In genomic region chr15:64842986-64843561, GRCh38 we compare ENCODE assay signal across 8 cellular contexts. TPM values are rescaled to one million over a fixed set of nuclear protein-coding genes. Genes with fewer than 3 reads are reported as not detected.
A peak's percentile ranks its signal among the peaks of the same experiment; 100 is the strongest.
DNase-seq lines count a peak whose midpoint lies in the region; ATAC-seq and TF ChIP-seq lines count a peak whose summit lies in the region.

No MANE protein-coding gene starts in this region.

- TF ChIP-seq CTCF in GM12865 (IDR thresholded peaks at IDR 0.05; ENCODE audit: insufficient read depth, low read depth, low read length, missing control alignments) (no peak), PC-3 (conservative IDR thresholded peaks at IDR 0.05; ENCODE audit: low read depth, low read length) (no peak), choroid plexus epithelial cell (conservative IDR thresholded peaks at IDR 0.05; ENCODE audit: low read depth, low read length) (no peak), uterus (IDR thresholded peaks at IDR 0.05) (no peak)

- WGBS in mesenchymal stem cell, result 36% methylated on average over 5 of the region's 7 CpGs

- no peak overlapping the region for H2BK15ac ChIP-seq in mesenchymal stem cell (ENCODE audit: low read depth, poor library complexity, severe bottlenecking)

- H3K4me1 ChIP-seq in PC-3 (ENCODE audit: insufficient read depth, low read length), result peaks cover 13% of the 10 kb centered on the region; the same call in 1 of the 2 replicates
- peaks cover 40% of the 10 kb centered on the region for H3K4me1 ChIP-seq in mesenchymal stem cell (ENCODE audit: control insufficient read depth, insufficient read depth, low read depth, low read length)
- H3K4me1 ChIP-seq in uterus, result peaks cover 6 to 13% of the 10 kb centered on the region in 2 donors

- peaks cover 21% of the 10 kb centered on the region for H3K79me1 ChIP-seq in mesenchymal stem cell (replicated peaks; ENCODE audit: low read length, poor library complexity, severe bottlenecking)

- no peaks in the 10 kb centered on the region for H3F3A ChIP-seq in PC-3 (ENCODE audit: low read length, unreplicated experiment)

- H3K4me3 ChIP-seq in GM12865 (ENCODE audit: low read depth, low read length), result peak overlapping the region; percentile 93
- H3K4me3 ChIP-seq in PC-3 (ENCODE audit: low read length), result peak overlapping the region; percentile 85
- H3K4me3 ChIP-seq in choroid plexus epithelial cell (ENCODE audit: low read depth, low read length), result peak overlapping the region; percentile 92
- H3K4me3 ChIP-seq in mesenchymal stem cell (ENCODE audit: insufficient read depth in 1 of 2, low read depth in 1 of 2, low read length in 2 of 2), result peak overlapping the region; percentile 40 to 99
- H3K4me3 ChIP-seq in uterus, result peak overlapping the region; percentile 63 to 87

- H3K14ac ChIP-seq in mesenchymal stem cell (ENCODE audit: low read length in 2 of 2), result peak overlapping the region in 1 of 2 experiments; percentile 44

- CTCF ChIA-PET in PC-3 (lab: Charles Lee), result no interaction called here

- peak overlapping the region in 1 of 2 experiments; percentile 42 for H3K4ac ChIP-seq in mesenchymal stem cell (ENCODE audit: low read depth in 1 of 2, low read length in 2 of 2)

- peak; percentile 6; the same call in 1 of the 2 replicates for ATAC-seq in PC-3
- ATAC-seq in GM19035 (IDR thresholded peaks at IDR 0.05; ENCODE audit: unreplicated experiment), result no peak

- H2AK5ac ChIP-seq in mesenchymal stem cell (ENCODE audit: low read length, severe bottlenecking), result no peak overlapping the region

- H3K27ac ChIP-seq in PC-3 (ENCODE audit: low read length) (no peak overlapping the region), mesenchymal stem cell (ENCODE audit: low read length, poor library complexity, severe bottlenecking) (peak overlapping the region; percentile 6), uterus (peak overlapping the region; percentile 81 to 94)

- no peak overlapping the region for H2AFZ ChIP-seq in PC-3 (ENCODE audit: low read length)
- H2AFZ ChIP-seq in mesenchymal stem cell (ENCODE audit: low read depth, low read length), result no peak overlapping the region

- TF ChIP-seq POLR2A in uterus (IDR thresholded peaks at IDR 0.05), result no peak

- H3K9ac ChIP-seq in PC-3 (ENCODE audit: low read length), result no peak overlapping the region
- peak overlapping the region; percentile 95 for H3K9ac ChIP-seq in mesenchymal stem cell (ENCODE audit: low read length)

- H4K91ac ChIP-seq in mesenchymal stem cell (ENCODE audit: low read length), result no peak overlapping the region

- H2BK5ac ChIP-seq in mesenchymal stem cell (ENCODE audit: low read depth, low read length, poor library complexity, severe bottlenecking), result no peak overlapping the region

- H3K23ac ChIP-seq in mesenchymal stem cell (ENCODE audit: low read length in 2 of 2), result peak overlapping the region in 1 of 2 experiments; percentile 17

- peak; percentile 44 for DNase-seq in GM12865 (ENCODE audit: low read depth)
- DNase-seq in PC-3, result peak; percentile 12
- peak; percentile 68 for DNase-seq in choroid plexus epithelial cell (ENCODE audit: low read depth)
- DNase-seq in mesenchymal stem cell, result peak; percentile 76
- peak; percentile 63 to 75 for DNase-seq in uterus
- DNase-seq in stimulated activated CD4-positive, alpha-beta T cell treated with anti-CD3 and anti-CD28 coated beads, Interleukin-2, amount 100 ng/mL, for 24 hours, result no peak
- DNase-seq in stimulated activated naive CD4-positive, alpha-beta T cell (lab: John Stamatoyannopoulos, UW), result no peak

- H3K79me2 ChIP-seq in PC-3 (ENCODE audit: low read length), result no peaks in the 10 kb centered on the region; the same call in 1 of the 2 replicates

- H3K9me3 ChIP-seq in PC-3 (ENCODE audit: low read length) (no peaks in the 10 kb centered on the region), mesenchymal stem cell (ENCODE audit: control insufficient read depth, low read length) (no peaks in the 10 kb centered on the region), uterus (no peaks in the 10 kb centered on the region)

- no peaks in the 10 kb centered on the region for H4K20me1 ChIP-seq in PC-3 (ENCODE audit: low read length)

- POLR2A ChIA-PET in PC-3 (lab: Charles Lee; ENCODE audit: unreplicated experiment), result no interaction called here

- no TSS peak for BruUV-seq in PC-3 (replicated peaks; lab: Mats Ljungman, UMichigan)

- no peak overlapping the region for H2BK12ac ChIP-seq in mesenchymal stem cell (ENCODE audit: low read length in 2 of 2)

- H3K27me3 ChIP-seq in PC-3 (ENCODE audit: low read length) (no peaks in the 10 kb centered on the region), mesenchymal stem cell (ENCODE audit: control insufficient read depth in 1 of 2, insufficient read depth in 1 of 2, low read length in 2 of 2) (no peaks in the 10 kb centered on the region), uterus (no peaks in the 10 kb centered on the region)

- H3K36me3 ChIP-seq in PC-3 (ENCODE audit: low read depth, low read length) (no peaks in the 10 kb centered on the region), mesenchymal stem cell (ENCODE audit: control insufficient read depth in 1 of 2, insufficient read depth in 2 of 2, low read depth in 1 of 2, low read length in 2 of 2) (peaks cover 0 to 13% of the 10 kb centered on the region in 2 experiments), uterus (no peaks in the 10 kb centered on the region)

- H4K8ac ChIP-seq in mesenchymal stem cell (ENCODE audit: low read length), result no peak overlapping the region

- no peak overlapping the region for H2BK120ac ChIP-seq in mesenchymal stem cell (ENCODE audit: low read depth, low read length)

- no peaks in the 10 kb centered on the region for H3K9me2 ChIP-seq in PC-3 (replicated peaks; ENCODE audit: low read length)

- H3K18ac ChIP-seq in mesenchymal stem cell (ENCODE audit: low read depth in 1 of 2, low read length in 2 of 2), result peak overlapping the region; percentile 30 to 86

- intact Hi-C loops in PC-3 (cut with micrococcal nuclease) (no loop called here), uterus (cut with DNase I; ENCODE audit: low total_unique reads) (loop anchor here (10.0 kb wide), 2 partner anchors 62 to 452 kb away; partner anchors contain the start of gene RNU5A-1)

- H3K4me2 ChIP-seq in PC-3 (ENCODE audit: low read length), result peak overlapping the region; percentile 93
- H3K4me2 ChIP-seq in mesenchymal stem cell (ENCODE audit: low read length, poor library complexity, severe bottlenecking), result peak overlapping the region; percentile 77

RNA-seq across cellular contexts. Expression of gene PLEKHO2, which starts 1.4 kb away (rescaled TPM):
- total RNA-seq in PC-3 (2014; rRNA removed), result 3.7 and 4.3 TPM in 2 replicates
- polyA plus RNA-seq in mesenchymal stem cell (2013, experiment 1 of 2), result 16.3 TPM
- 17.0 TPM for polyA plus RNA-seq in mesenchymal stem cell (2013, experiment 2 of 2)
- total RNA-seq in uterus, result 10 to 100 TPM; 10.3 to 46.2 (median 23.0) TPM

RNA-seq across cellular contexts. Expression of gene PIF1, which starts 17.6 kb away (rescaled TPM):
- total RNA-seq in PC-3 (2014; rRNA removed) (43.5 and 45.3 TPM in 2 replicates), uterus (1 to 10 TPM in 1 of 4 donors, under 1 TPM in 2, not detected in 1; 0.24 to 5.5 (median 0.29) TPM)
- 0.94 TPM for polyA plus RNA-seq in mesenchymal stem cell (2013, experiment 1 of 2)
- 1.0 TPM for polyA plus RNA-seq in mesenchymal stem cell (2013, experiment 2 of 2)

Comparison
In these comparisons a context has a peak if more than half of its experiments do, and no peak if none do; other contexts are left out.
1. DNase-seq: peak in GM12865 (single experiment), PC-3 (single experiment), choroid plexus epithelial cell (single experiment), mesenchymal stem cell (single experiment) and uterus (2 of 2); none in stimulated activated CD4-positive, alpha-beta T cell treated with anti-CD3 and anti-CD28 coated beads, Interleukin-2, amount 100 ng/mL, for 24 hours (0 of 2) and stimulated activated naive CD4-positive, alpha-beta T cell (0 of 6).
2. Peak in every context shown above with its lines, with median percentiles within 50 percentile points of each other: H3K4me3 ChIP-seq.